ENCODE assay signal across 12 cellular contexts in genomic region chr7:114051871-114052324, GRCh38.
DNase-seq lines count a peak whose midpoint lies in the region; ATAC-seq and TF ChIP-seq lines count a peak whose summit lies in the region.
"Had no signal": no experiment of that assay in that cellular context is flagged by ENCODE, and none has a peak within 500 bp of the region (broad histone marks: within the 10 kb centered on the region; RNA-seq: fewer than 3 reads in every experiment).

No MANE protein-coding gene starts in this region.

- no peak for TF ChIP-seq CTCF in GM12864 (IDR thresholded peaks at IDR 0.05; ENCODE audit: low read depth, low read length, missing control alignments)

- H3K4me3 ChIP-seq in GM12864 (ENCODE audit: low read depth, low read length), result no peak overlapping the region
- H3K4me3 ChIP-seq: neural progenitor cell had no signal

- in situ Hi-C loops in G401 (cut with HindIII; ENCODE audit: low sequenced_read_pairs), result no loop called here

- DNase-seq in GM12864 (ENCODE audit: low read depth) (peak; percentile 16), SIG-M5 treated with dmso at 0.1 percent for 504 hours (lab: John Stamatoyannopoulos, UW; ENCODE audit: unreplicated experiment) (peak; percentile 95), SHP77 treated with DMSO at 0.1 percent for 48 hours (lab: John Stamatoyannopoulos, UW) (no peak), G401 (ENCODE audit: low spot score) (no peak), dedifferentiated amniotic fluid mesenchymal stem cell (ENCODE audit: extremely low spot score) (no peak)
- no peak for DNase-seq in effector CD4-positive, alpha-beta T cell
- DNase-seq: BE2C, head of caudate nucleus, NCI-H1694 treated with DMSO at 0.1 percent for 48 hours had no signal

- ATAC-seq in GM21423 (IDR thresholded peaks at IDR 0.05; ENCODE audit: unreplicated experiment) (peak; percentile 83), HG03159 (IDR thresholded peaks at IDR 0.05; ENCODE audit: unreplicated experiment) (peak; percentile 96)

Comparison
In these comparisons a context has a peak if more than half of its experiments do, and no peak if none do; other contexts are left out.
1. DNase-seq: peak in GM12864 (single experiment) and SIG-M5 treated with dmso at 0.1 percent for 504 hours (single experiment); none in SHP77 treated with DMSO at 0.1 percent for 48 hours (single experiment), G401 (single experiment), effector CD4-positive, alpha-beta T cell (single experiment) and dedifferentiated amniotic fluid mesenchymal stem cell (single experiment).